ENCODE assay signal across 26 cellular contexts in genomic region chr12:22229652-22230279, GRCh38.
DNase-seq lines count a peak whose midpoint lies in the region; ATAC-seq, FAIRE-seq and TF ChIP-seq lines count a peak whose summit lies in the region.
"Had no signal": no experiment of that assay in that cellular context is flagged by ENCODE, and none has a peak within 500 bp of the region (broad histone marks: within the 10 kb centered on the region; RNA-seq: fewer than 3 reads in every experiment).

No MANE protein-coding gene starts in this region.

- no peak overlapping the region for H3K4me3 ChIP-seq in bronchial epithelial cell (ENCODE audit: low read depth, low read length)
- H3K4me3 ChIP-seq: spleen had no signal

- H3K4me1 Mint-ChIP-seq in osteocyte (ENCODE audit: unreplicated experiment) = peaks cover 34% of the 10 kb centered on the region

- H3K27me3 ChIP-seq in bronchial epithelial cell (ENCODE audit: control insufficient read depth, insufficient read depth, low read length) = no peaks in the 10 kb centered on the region
- H3K27me3 ChIP-seq: spleen had no signal

- no peaks in the 10 kb centered on the region for H3K9me3 Mint-ChIP-seq in osteocyte (ENCODE audit: unreplicated experiment)
- H3K9me3 Mint-ChIP-seq: activated CD4-positive, alpha-beta memory T cell treated with anti-CD3 and anti-CD28 coated beads for 36 hours; stimulated activated effector memory CD8-positive, alpha-beta T cell treated with anti-CD3 and anti-CD28 coated beads, Interleukin-12 subunit alpha, Interleukin-12 subunit beta, amount 100 ng/mL, for 72 hours had no signal

- H3K36me3 ChIP-seq in bronchial epithelial cell (ENCODE audit: control insufficient read depth, insufficient read depth, low read length) = no peaks in the 10 kb centered on the region
- H3K36me3 ChIP-seq: spleen had no signal

- DNase-seq in HCEC 1CT (peak; percentile 29), bronchial epithelial cell (ENCODE audit: low read depth) (peak; percentile 53), left lobe of liver (ENCODE audit: low spot score) (no peak), osteocyte (ENCODE audit: extremely low spot score, unreplicated experiment) (no peak), NK-92 (lab: John Stamatoyannopoulos, UW; ENCODE audit: unreplicated experiment) (no peak), KG1 (lab: John Stamatoyannopoulos, UW) (no peak)
- DNase-seq in stimulated activated CD8-positive, alpha-beta memory T cell treated with anti-CD3 and anti-CD28 coated beads, Interleukin-4, amount 100 ng/mL, for 48 hours = no peak
- DNase-seq: activated CD4-positive, alpha-beta memory T cell treated with anti-CD3 and anti-CD28 coated beads for 36 hours; activated CD4-positive, CD25-positive, alpha-beta regulatory T cell treated with anti-CD3 and anti-CD28 coated beads, Interleukin-2, amount 50 U/mL, for 72 hours; activated CD8-positive, alpha-beta memory T cell treated with anti-CD3 and anti-CD28 coated beads, Interleukin-2, amount 50 U/mL, for 4 hours; activated naive CD4-positive, alpha-beta T cell treated with anti-CD3 and anti-CD28 coated beads, Interleukin-2, amount 50 U/mL, for 16 hours; H7; Kasumi-1; mesendoderm; MV-4-11; NCI-H1436 treated with DMSO at 0.1 percent for 48 hours; NCI-H446 treated with DMSO at 0.1 percent for 48 hours; NCI-H82; RPMI8226; spleen; stimulated activated CD4-positive, alpha-beta T cell treated with anti-CD3 and anti-CD28 coated beads, Interleukin-2, amount 100 ng/mL, for 48 hours had no signal

- H3K27ac Mint-ChIP-seq in osteocyte (ENCODE audit: unreplicated experiment) = peak overlapping the region; percentile 72
- H3K27ac Mint-ChIP-seq: activated CD4-positive, alpha-beta memory T cell treated with anti-CD3 and anti-CD28 coated beads for 36 hours; stimulated activated effector memory CD8-positive, alpha-beta T cell treated with anti-CD3 and anti-CD28 coated beads, Interleukin-12 subunit alpha, Interleukin-12 subunit beta, amount 100 ng/mL, for 72 hours had no signal

- peak; percentile 90 for ATAC-seq in left lobe of liver
- no peak for ATAC-seq in HG02678 (IDR thresholded peaks at IDR 0.05; ENCODE audit: unreplicated experiment)
- ATAC-seq: stimulated activated effector memory CD8-positive, alpha-beta T cell treated with anti-CD3 and anti-CD28 coated beads, Interleukin-12 subunit alpha, Interleukin-12 subunit beta, amount 100 ng/mL, for 72 hours had no signal

- no peak for FAIRE-seq in bronchial epithelial cell (lab: Jason Lieb, UNC)
- FAIRE-seq: frontal cortex, G401.6, TTC549 had no signal

- H3K36me3 Mint-ChIP-seq in osteocyte (ENCODE audit: unreplicated experiment) = no peaks in the 10 kb centered on the region
- H3K36me3 Mint-ChIP-seq: activated CD4-positive, alpha-beta memory T cell treated with anti-CD3 and anti-CD28 coated beads for 36 hours; stimulated activated effector memory CD8-positive, alpha-beta T cell treated with anti-CD3 and anti-CD28 coated beads, Interleukin-12 subunit alpha, Interleukin-12 subunit beta, amount 100 ng/mL, for 72 hours had no signal

- H3K4me3 Mint-ChIP-seq in osteocyte (ENCODE audit: unreplicated experiment) = no peak overlapping the region
- H3K4me3 Mint-ChIP-seq: activated CD4-positive, alpha-beta memory T cell treated with anti-CD3 and anti-CD28 coated beads for 36 hours; stimulated activated effector memory CD8-positive, alpha-beta T cell treated with anti-CD3 and anti-CD28 coated beads, Interleukin-12 subunit alpha, Interleukin-12 subunit beta, amount 100 ng/mL, for 72 hours had no signal

- TF ChIP-seq CTCF in bronchial epithelial cell (IDR thresholded peaks at IDR 0.05; ENCODE audit: insufficient read depth, low read length, severe bottlenecking) (no peak), osteocyte (IDR thresholded peaks at IDR 0.05) (no peak)

- H3K27me3 Mint-ChIP-seq in osteocyte (ENCODE audit: unreplicated experiment) = peaks cover 5% of the 10 kb centered on the region
- H3K27me3 Mint-ChIP-seq: activated CD4-positive, alpha-beta memory T cell treated with anti-CD3 and anti-CD28 coated beads for 36 hours had no signal

Comparison
In these comparisons a context has a peak if more than half of its experiments do, and no peak if none do; other contexts are left out.
1. DNase-seq: peak in HCEC 1CT (single experiment) and bronchial epithelial cell (single experiment); none in left lobe of liver (single experiment), osteocyte (single experiment), stimulated activated CD8-positive, alpha-beta memory T cell treated with anti-CD3 and anti-CD28 coated beads, Interleukin-4, amount 100 ng/mL, for 48 hours (single experiment), NK-92 (single experiment) and KG1 (single experiment).